In genomic region chr6:119108076-119108475, GRCh38 we compare ENCODE assay signal across 28 cellular contexts.
"Had no signal": no experiment of that assay in that cellular context is flagged by ENCODE, and none has a peak within 500 bp of the region (broad histone marks: within the 10 kb centered on the region; RNA-seq: fewer than 3 reads in every experiment).

No MANE protein-coding gene starts in this region.

- H3K27me3 Mint-ChIP-seq: type B pancreatic cell had no signal

- H3K27ac Mint-ChIP-seq: immature natural killer cell; nephron; stimulated activated naive B cell treated with anti-CD40 and anti-IgM and Interleukin-4, amounts not matched to agents 10 μg/mL and 1 μg/mL and 100 μg/mL, for 72 hours; stimulated activated naive CD8-positive, alpha-beta T cell treated with anti-CD3 and anti-CD28 coated beads, Interleukin-15, Interleukin-2, amounts not matched to agents 100 ng/mL and 50 ng/mL, for 24 hours; type B pancreatic cell had no signal

- H3K36me3 Mint-ChIP-seq: immature natural killer cell; naive thymus-derived CD8-positive, alpha-beta T cell; stimulated activated naive B cell treated with anti-CD40 and anti-IgM and Interleukin-4, amounts not matched to agents 10 μg/mL and 1 μg/mL and 100 μg/mL, for 72 hours; type B pancreatic cell had no signal

- H3K4me3 ChIP-seq: left lung, lower lobe of right lung, pancreas, prostate gland, skin epidermis, tibial nerve, uterus had no signal

- H3K4me3 Mint-ChIP-seq: immature natural killer cell; naive thymus-derived CD8-positive, alpha-beta T cell; nephron; neural crest cell; stimulated activated naive B cell treated with anti-CD40 and anti-IgM and Interleukin-4, amounts not matched to agents 10 μg/mL and 1 μg/mL and 100 μg/mL, for 72 hours; stimulated activated naive CD8-positive, alpha-beta T cell treated with anti-CD3 and anti-CD28 coated beads, Interleukin-15, Interleukin-2, amounts not matched to agents 100 ng/mL and 50 ng/mL, for 24 hours; type B pancreatic cell had no signal

- H3K9me3 Mint-ChIP-seq: immature natural killer cell; nephron; stimulated activated naive B cell treated with anti-CD40 and anti-IgM and Interleukin-4, amounts not matched to agents 10 μg/mL and 1 μg/mL and 100 μg/mL, for 72 hours; stimulated activated naive CD8-positive, alpha-beta T cell treated with anti-CD3 and anti-CD28 coated beads, Interleukin-15, Interleukin-2, amounts not matched to agents 100 ng/mL and 50 ng/mL, for 24 hours; type B pancreatic cell had no signal

- H3K4me1 Mint-ChIP-seq: immature natural killer cell, nephron had no signal

- H3K4me1 ChIP-seq: pancreas, prostate gland, tibial nerve, uterus had no signal

- H3K27ac ChIP-seq: left lung, lower lobe of right lung, pancreas, prostate gland, skin epidermis, tibial nerve, uterus had no signal

- ATAC-seq: left colon; left lung; lower lobe of right lung; naive thymus-derived CD8-positive, alpha-beta T cell; pancreas; right cardiac atrium; sciatic nerve; stimulated activated naive B cell treated with anti-CD40 and anti-IgM and Interleukin-4, amounts not matched to agents 10 μg/mL and 1 μg/mL and 100 μg/mL, for 72 hours had no signal

- H3K36me3 ChIP-seq: left lung, lower lobe of right lung, pancreas, prostate gland, tibial nerve, uterus had no signal

- DNase-seq: immature natural killer cell; kidney; left colon; left lung; lower lobe of right lung; mammary epithelial cell; mesenchymal stem cell; naive thymus-derived CD8-positive, alpha-beta T cell; nucleus accumbens; pancreas; posterior cingulate gyrus; retina; right cardiac atrium; stimulated activated CD4-positive, alpha-beta T cell treated with anti-CD3 and anti-CD28 coated beads, Interleukin-12 subunit alpha, Interleukin-12 subunit beta, amount 100 ng/mL, for 4 hours; stimulated activated CD4-positive, alpha-beta T cell treated with anti-CD3 and anti-CD28 coated beads, Interleukin-15, amount 100 ng/mL, for 24 hours; stimulated activated CD4-positive, alpha-beta T cell treated with anti-CD3 and anti-CD28 coated beads, Interleukin-2, amount 100 ng/mL, for 24 hours; stimulated activated CD4-positive, alpha-beta T cell treated with anti-CD3 and anti-CD28 coated beads, Interleukin-4, amount 100 ng/mL, for 1 hour; stimulated activated naive B cell treated with anti-CD40 and anti-IgM and Interleukin-4, amounts not matched to agents 10 μg/mL and 1 μg/mL and 100 μg/mL, for 72 hours; substantia nigra; uterus had no signal

- H3K27me3 ChIP-seq: left lung, pancreas, tibial nerve, uterus had no signal

- H3K9me3 ChIP-seq: left lung, lower lobe of right lung, pancreas, prostate gland, tibial nerve, uterus had no signal
